Comparison of ENCODE assay signal across 9 cellular contexts in genomic region chr5:143064207-143064606, GRCh38.
DNase-seq lines count a peak whose midpoint lies in the region; ATAC-seq, FAIRE-seq and TF ChIP-seq lines count a peak whose summit lies in the region.
"Had no signal": no experiment of that assay in that cellular context is flagged by ENCODE, and none has a peak within 500 bp of the region (broad histone marks: within the 10 kb centered on the region; RNA-seq: fewer than 3 reads in every experiment).

No MANE protein-coding gene starts in this region.

- H3K36me3 Mint-ChIP-seq in GM23338 (ENCODE audit: low read depth), result peaks cover 10% of the 10 kb centered on the region
- peaks cover 21% of the 10 kb centered on the region for H3K36me3 Mint-ChIP-seq in activated CD4-positive, alpha-beta T cell treated with anti-CD3 and anti-CD28 coated beads for 36 hours (ENCODE audit: low read depth)

- TF ChIP-seq CTCF in GM23338 (conservative IDR thresholded peaks at IDR 0.05; ENCODE audit: low read depth in 2 of 2) (no peak), astrocyte of the spinal cord (IDR thresholded peaks at IDR 0.05; ENCODE audit: low read depth, low read length) (no peak), right atrium auricular region (IDR thresholded peaks at IDR 0.05) (no peak)

- no peak for TF ChIP-seq POLR2A in H54 (IDR thresholded peaks at IDR 0.05; ENCODE audit: low read depth, low read length)

- H3K4me1 ChIP-seq in GM23338 (ENCODE audit: insufficient read depth), result peaks cover 19% of the 10 kb centered on the region; the same call in 1 of the 2 replicates
- peaks cover 0 to 58% of the 10 kb centered on the region in 2 donors for H3K4me1 ChIP-seq in right atrium auricular region
- peaks cover 61 to 71% (median 62%) of the 10 kb centered on the region in 3 donors for H3K4me1 ChIP-seq in skeletal muscle tissue (ENCODE audit: control insufficient read depth in 3 of 3, insufficient read depth in 3 of 3, low read length in 3 of 3)

- peak overlapping the region; percentile 28 to 63 (median 47) for H3K9ac ChIP-seq in skeletal muscle tissue (ENCODE audit: low read depth in 1 of 3, low read length in 3 of 3)

- POLR2A ChIA-PET in activated CD4-positive, alpha-beta T cell treated with anti-CD3 and anti-CD28 coated beads for 36 hours (lab: Charles Lee), result no interaction called here

- no peak overlapping the region for H3K27ac ChIP-seq in GM23338 (ENCODE audit: low read depth)
- peak overlapping the region; percentile 71 to 76 for H3K27ac ChIP-seq in right atrium auricular region
- H3K27ac ChIP-seq in skeletal muscle tissue (ENCODE audit: low read depth, low read length), result peak overlapping the region; percentile 86

- CTCF ChIA-PET in activated CD4-positive, alpha-beta T cell treated with anti-CD3 and anti-CD28 coated beads for 36 hours (lab: Charles Lee), result interaction anchor here (0.6 to 1.4 kb wide), 5 partner anchors 15 to 1252 kb away, joined by 3 read pairs; no protein-coding TSS in a partner anchor

- H3K4me3 ChIP-seq in GM23338 (no peak overlapping the region), astrocyte of the spinal cord (ENCODE audit: low read depth, low read length) (no peak overlapping the region), right atrium auricular region (no peak overlapping the region), skeletal muscle tissue (ENCODE audit: low read length in 3 of 3) (peak overlapping the region in 2 of 3 donors; percentile 42 to 57)

- H3K27me3 ChIP-seq in GM23338 (ENCODE audit: insufficient read depth), result no peaks in the 10 kb centered on the region
- no peaks in the 10 kb centered on the region for H3K27me3 ChIP-seq in right atrium auricular region
- no peaks in the 10 kb centered on the region for H3K27me3 ChIP-seq in skeletal muscle tissue (ENCODE audit: control insufficient read depth in 3 of 3, insufficient read depth in 3 of 3, low read length in 3 of 3)

- no peaks in the 10 kb centered on the region; the same call in 1 of the 2 replicates for H3K36me3 ChIP-seq in GM23338 (ENCODE audit: insufficient read depth)
- H3K36me3 ChIP-seq in right atrium auricular region, result peaks cover 10% of the 10 kb centered on the region
- peaks cover 0 to under 1% (median 0%) of the 10 kb centered on the region in 3 donors for H3K36me3 ChIP-seq in skeletal muscle tissue (ENCODE audit: control insufficient read depth in 3 of 3, insufficient read depth in 3 of 3, low read length in 3 of 3)

- H3K27ac Mint-ChIP-seq in GM23338, result peak overlapping the region; percentile 30; the same call in 1 of the 2 replicates
- no peak overlapping the region for H3K27ac Mint-ChIP-seq in activated CD4-positive, alpha-beta T cell treated with anti-CD3 and anti-CD28 coated beads for 36 hours

- no peak overlapping the region for H2AFZ ChIP-seq in GM23338

- H3K9me3 ChIP-seq in right atrium auricular region, result no peaks in the 10 kb centered on the region
- H3K9me3 ChIP-seq in skeletal muscle tissue (ENCODE audit: control insufficient read depth in 3 of 3, low read length in 3 of 3), result no peaks in the 10 kb centered on the region

- no peaks in the 10 kb centered on the region for H3K79me2 ChIP-seq in GM23338 (replicated peaks; ENCODE audit: insufficient read depth)

- FAIRE-seq in H54 (lab: Jason Lieb, UNC), result no peak

- H3K4me3 Mint-ChIP-seq in GM23338, result no peak overlapping the region
- no peak overlapping the region for H3K4me3 Mint-ChIP-seq in activated CD4-positive, alpha-beta T cell treated with anti-CD3 and anti-CD28 coated beads for 36 hours

- no peak overlapping the region for H3K4me2 ChIP-seq in GM23338

- peaks cover 34% of the 10 kb centered on the region for H3K4me1 Mint-ChIP-seq in GM23338
- H3K4me1 Mint-ChIP-seq in activated CD4-positive, alpha-beta T cell treated with anti-CD3 and anti-CD28 coated beads for 36 hours, result peaks cover 28% of the 10 kb centered on the region

- peaks cover under 1% of the 10 kb centered on the region for H3K9me2 ChIP-seq in GM23338 (ENCODE audit: insufficient read depth)

- intact Hi-C loops in activated CD4-positive, alpha-beta T cell treated with anti-CD3 and anti-CD28 coated beads for 36 hours (cut with DNase I, micrococcal nuclease), result no loop called here

- in situ Hi-C loops in astrocyte of the spinal cord (cut with HindIII; ENCODE audit: low sequenced_read_pairs), result no loop called here

- H3K27me3 Mint-ChIP-seq in GM23338 (ENCODE audit: insufficient read depth, low read depth, poor library complexity), result peaks cover 2% of the 10 kb centered on the region
- no peaks in the 10 kb centered on the region for H3K27me3 Mint-ChIP-seq in activated CD4-positive, alpha-beta T cell treated with anti-CD3 and anti-CD28 coated beads for 36 hours

- DNase-seq in GM23338 (ENCODE audit: low spot score) (no peak), astrocyte of the spinal cord (ENCODE audit: low read depth, low spot score) (peak; percentile 22), right atrium auricular region (ENCODE audit: low spot score) (no peak), H54 (ENCODE audit: insufficient read length, low spot score) (no peak), retina (no peak), NCI-H446 treated with DMSO at 0.1 percent for 48 hours (lab: John Stamatoyannopoulos, UW) (no peak)
- no peak for DNase-seq in activated CD4-positive, alpha-beta T cell treated with anti-CD3 and anti-CD28 coated beads for 36 hours
- DNase-seq: activated CD8-positive, alpha-beta memory T cell treated with anti-CD3 and anti-CD28 coated beads, Interleukin-2, amount 50 U/mL, for 48 hours had no signal

- H4K20me1 ChIP-seq in GM23338 (replicated peaks; ENCODE audit: insufficient read depth), result no peaks in the 10 kb centered on the region

- ATAC-seq in GM23338, result no peak
- ATAC-seq in activated CD4-positive, alpha-beta T cell treated with anti-CD3 and anti-CD28 coated beads for 36 hours, result no peak

- H3K9me3 Mint-ChIP-seq in GM23338, result no peaks in the 10 kb centered on the region
- no peaks in the 10 kb centered on the region for H3K9me3 Mint-ChIP-seq in activated CD4-positive, alpha-beta T cell treated with anti-CD3 and anti-CD28 coated beads for 36 hours (ENCODE audit: low read depth)

- H3F3A ChIP-seq in GM23338 (replicated peaks; ENCODE audit: low read depth), result no peaks in the 10 kb centered on the region

TF ChIP-seq in GM23338, 12 proteins besides CTCF, POLR2A, EP300 and RAD21:
- TF ChIP-seq CREB1 (CRISPR knock-in tag; IDR thresholded peaks at IDR 0.05; ENCODE audit: low read depth) (no peak), ZNF114 (CRISPR knock-in tag; IDR thresholded peaks at IDR 0.05) (no peak), NANOG (IDR thresholded peaks at IDR 0.05; ENCODE audit: borderline replicate concordance) (no peak)

Comparison
In these comparisons a context has a peak if more than half of its experiments do, and no peak if none do; other contexts are left out.
1. H3K4me3 ChIP-seq: peak in skeletal muscle tissue (2 of 3); none in GM23338 (single experiment), astrocyte of the spinal cord (single experiment) and right atrium auricular region (0 of 2).